ENCODE assay signal across 32 cellular contexts in the genomic region with DNA sequence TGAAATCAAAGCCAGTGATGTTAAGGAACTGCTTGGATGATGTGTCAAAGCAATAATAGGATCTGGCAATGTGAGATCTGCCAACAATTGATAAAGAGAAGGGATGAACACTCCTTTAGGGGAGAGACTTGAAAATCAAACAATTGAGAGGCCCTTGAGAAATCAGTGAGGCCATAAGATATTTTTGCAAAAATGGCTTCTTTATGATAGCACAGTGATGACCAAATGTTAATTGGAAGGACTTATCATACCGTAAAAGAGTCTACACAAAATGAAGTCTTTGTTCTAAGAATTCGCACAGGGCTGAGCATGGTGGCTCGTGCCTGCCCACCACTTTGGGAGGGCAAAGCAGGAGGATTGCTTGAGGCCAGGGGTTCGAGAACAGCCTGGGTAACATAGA. TPM values are rescaled to one million over a fixed set of nuclear protein-coding genes. Genes with fewer than 3 reads are reported as not detected.
"Had no signal": no experiment of that assay in that cellular context is flagged by ENCODE, and none has a peak within 500 bp of the region (broad histone marks: within the 10 kb centered on the region; RNA-seq: fewer than 3 reads in every experiment).

No MANE protein-coding gene starts in this region.

- DNase-seq: activated B cell treated with CpG ODN at 0.5 μM for 24 hours; activated CD4-positive, alpha-beta memory T cell treated with anti-CD3 and anti-CD28 coated beads, Interleukin-2, amount 10 ng/mL, durations not matched to agents 7 days and 5 days; activated CD4-positive, alpha-beta T cell treated with anti-CD3 and anti-CD28 coated beads for 4 hours; activated CD4-positive, alpha-beta T cell treated with anti-CD3 and anti-CD28 coated beads, Interleukin-2, amount 10 ng/mL, durations not matched to agents 24 days and 14 days; activated CD4-positive, alpha-beta T cell treated with anti-CD3 and anti-CD28 coated beads, Interleukin-2, amount 50 U/mL, for 1 hour; activated CD4-positive, alpha-beta T cell treated with anti-CD3 and anti-CD28 coated beads, Interleukin-2, amount 50 U/mL, for 48 hours; activated CD4-positive, CD25-positive, alpha-beta regulatory T cell treated with anti-CD3 and anti-CD28 coated beads, Interleukin-2, amount 50 U/mL, for 72 hours; activated CD8-positive, alpha-beta memory T cell treated with anti-CD3 and anti-CD28 coated beads for 24 hours; activated CD8-positive, alpha-beta memory T cell treated with anti-CD3 and anti-CD28 coated beads, Interleukin-2, amount 10 ng/mL, durations not matched to agents 7 days and 5 days; activated CD8-positive, alpha-beta memory T cell treated with anti-CD3 and anti-CD28 coated beads, Interleukin-2, amount 50 U/mL, for 48 hours; activated CD8-positive, alpha-beta T cell treated with anti-CD3 and anti-CD28 coated beads, Interleukin-2, amount 10 ng/mL, durations not matched to agents 7 days and 5 days; activated effector memory CD4-positive, alpha-beta T cell treated with Interleukin-2 at 50 U/mL for 16 hours; activated gamma-delta T cell; activated naive CD4-positive, alpha-beta T cell treated with anti-CD3 and anti-CD28 coated beads, Interleukin-2, amount 10 ng/mL, durations not matched to agents 7 days and 5 days; activated naive CD4-positive, alpha-beta T cell treated with Interleukin-2 at 50 U/mL for 16 hours; activated naive CD8-positive, alpha-beta T cell treated with anti-CD3 and anti-CD28 coated beads, Interleukin-2, amount 10 ng/mL, durations not matched to agents 7 days and 5 days; activated naive CD8-positive, alpha-beta T cell treated with anti-CD3 and anti-CD28 coated beads, Interleukin-2, amount 50 U/mL, for 24 hours; activated T-cell treated with anti-CD3 and anti-CD28 coated beads, Interleukin-2, amount 50 U/mL, for 24 hours; activated T-cell treated with anti-CD3 and anti-CD28 coated beads, Interleukin-2, amount 50 U/mL, for 48 hours; amygdala; anterior cingulate cortex; caudate nucleus; cerebellar nuclear complex; T-helper 1 cell; T-helper 2 cell; T-helper 9 cell had no signal

- H3K27me3 ChIP-seq: ascending aorta, cardiac muscle cell had no signal

- H3K36me3 ChIP-seq: ascending aorta, cardiac muscle cell had no signal

- H3K9me3 ChIP-seq: ascending aorta had no signal

- H3K27ac ChIP-seq: ascending aorta, cardiac muscle cell, VCaP had no signal

- H3K4me1 ChIP-seq: ascending aorta had no signal

- ATAC-seq: activated CD8-positive, alpha-beta memory T cell treated with anti-CD3 and anti-CD28 coated beads, Interleukin-2, amount 10 ng/mL, durations not matched to agents 7 days and 5 days; activated CD8-positive, alpha-beta T cell treated with anti-CD3 and anti-CD28 coated beads, Interleukin-2, amount 10 ng/mL, durations not matched to agents 7 days and 5 days; activated naive CD8-positive, alpha-beta T cell treated with anti-CD3 and anti-CD28 coated beads, Interleukin-2, amount 50 U/mL, for 24 hours had no signal

- H3K4me3 ChIP-seq: ascending aorta, cardiac muscle cell had no signal

RNA-seq across cellular contexts. Expression of a gene that starts 33.4 kb away (rescaled TPM):
- total RNA-seq: activated CD4-positive, alpha-beta memory T cell treated with anti-CD3 and anti-CD28 coated beads, Interleukin-2, amount 10 ng/mL, durations not matched to agents 7 days and 5 days; activated CD4-positive, alpha-beta T cell treated with anti-CD3 and anti-CD28 coated beads, Interleukin-2, amount 10 ng/mL, durations not matched to agents 24 days and 14 days; activated CD8-positive, alpha-beta memory T cell treated with anti-CD3 and anti-CD28 coated beads, Interleukin-2, amount 10 ng/mL, durations not matched to agents 7 days and 5 days; activated CD8-positive, alpha-beta T cell treated with anti-CD3 and anti-CD28 coated beads, Interleukin-2, amount 10 ng/mL, durations not matched to agents 7 days and 5 days; activated naive CD8-positive, alpha-beta T cell treated with anti-CD3 and anti-CD28 coated beads, Interleukin-2, amount 10 ng/mL, durations not matched to agents 7 days and 5 days; activated T-helper 2 cell treated with anti-CD3 and anti-CD28 coated beads, Interferon-gamma antibody, Interleukin-2, Interleukin-4, amounts not matched to agents 10 μg/mL and 5 μg/mL and 100 μg/mL, durations not matched to agents 14 hours and 24 hours and 36 hours; bronchial epithelial cell; chondrocyte had no signal
